ENCODE assay signal across 20 cellular contexts in genomic region chr12:51549637-51550036, GRCh38. TPM values are rescaled to one million over a fixed set of nuclear protein-coding genes. Genes with fewer than 3 reads are reported as not detected.
DNase-seq lines count a peak whose midpoint lies in the region; ATAC-seq and TF ChIP-seq lines count a peak whose summit lies in the region.
"Had no signal": no experiment of that assay in that cellular context is flagged by ENCODE, and none has a peak within 500 bp of the region (broad histone marks: within the 10 kb centered on the region; RNA-seq: fewer than 3 reads in every experiment).

No MANE protein-coding gene starts in this region.

- peak; percentile 79 for DNase-seq in COLO668 (lab: John Stamatoyannopoulos, UW; ENCODE audit: unreplicated experiment)
- DNase-seq in MG63 = peak; percentile 12
- DNase-seq in NCI-H748 (lab: John Stamatoyannopoulos, UW; ENCODE audit: unreplicated experiment) = peak; percentile 98
- peak; percentile 63 for DNase-seq in fibroblast of mammary gland (ENCODE audit: low read depth)
- no peak for DNase-seq in effector CD8-positive, alpha-beta T cell (lab: John Stamatoyannopoulos, UW)
- no peak for DNase-seq in Right ventricle myocardium superior
- DNase-seq in NOMO-1 treated with DMSO at 0.1 percent for 48 hours (lab: John Stamatoyannopoulos, UW; ENCODE audit: unreplicated experiment) = no peak
- DNase-seq: activated CD8-positive, alpha-beta T cell treated with anti-CD3 and anti-CD28 coated beads for 36 hours; activated naive CD8-positive, alpha-beta T cell treated with anti-CD3 and anti-CD28 coated beads for 36 hours; activated T-cell treated with anti-CD3 and anti-CD28 coated beads, Interleukin-2, amount 50 U/mL, for 48 hours; erythroblast; heart left ventricle; naive B cell; NCI-H187; psoas muscle; spleen; thyroid gland had no signal

- H3K36me3 ChIP-seq in MG63 = no peaks in the 10 kb centered on the region
- H3K36me3 ChIP-seq: heart left ventricle, spleen, thyroid gland had no signal

- intact Hi-C loops in Right ventricle myocardium superior (cut with DNase I) = no loop called here

- TF ChIP-seq CTCF in fibroblast of mammary gland (conservative IDR thresholded peaks at IDR 0.05; ENCODE audit: control insufficient read depth, insufficient read depth, low read depth, low read length) = no peak

- H3K27me3 ChIP-seq in MG63 = no peaks in the 10 kb centered on the region; the same call in 1 of the 2 replicates
- H3K27me3 ChIP-seq: thyroid gland had no signal

- H3K9me3 ChIP-seq in MG63 = no peaks in the 10 kb centered on the region; the same call in 1 of the 2 replicates
- H3K9me3 ChIP-seq: psoas muscle, thyroid gland had no signal

- ATAC-seq in Right ventricle myocardium superior (ENCODE audit: poor library complexity) (no peak), HG02571 (IDR thresholded peaks at IDR 0.05; ENCODE audit: unreplicated experiment) (no peak)
- ATAC-seq: activated CD8-positive, alpha-beta T cell treated with anti-CD3 and anti-CD28 coated beads for 36 hours; heart left ventricle; psoas muscle; Right ventricle myocardium inferior had no signal

- H3K4me3 ChIP-seq in MG63 (no peak overlapping the region), fibroblast of mammary gland (ENCODE audit: control insufficient read depth, low read depth, low read length) (no peak overlapping the region)
- H3K4me3 ChIP-seq: heart left ventricle, lung, psoas muscle, spleen, thyroid gland had no signal

RNA-seq across cellular contexts. Expression of gene SCN8A, which starts 41.4 kb away (rescaled TPM):
- total RNA-seq in MG63 (2014; rRNA removed; shearing (Covaris generic); ENCODE audit: low replicate concordance) = 1.4 and 10.0 TPM in 2 replicates
- 0.13 TPM for total RNA-seq in Right ventricle myocardium superior

Comparison
In these comparisons a context has a peak if more than half of its experiments do, and no peak if none do; other contexts are left out.
1. DNase-seq: peak in COLO668 (single experiment), MG63 (single experiment), NCI-H748 (single experiment) and fibroblast of mammary gland (single experiment); none in effector CD8-positive, alpha-beta T cell (single experiment), Right ventricle myocardium superior (single experiment) and NOMO-1 treated with DMSO at 0.1 percent for 48 hours (single experiment).